Comparison of ENCODE assay signal across 1 cellular context in genomic region chr9:125214186-125214585, GRCh38.
TF ChIP-seq lines count a peak whose summit lies in the region.

No MANE protein-coding gene starts in this region.

TF ChIP-seq in GM12878, 131 proteins besides CTCF, POLR2A, EP300 and RAD21:
- TF ChIP-seq ZNF207 (IDR thresholded peaks at IDR 0.05; ENCODE audit: borderline replicate concordance) (no peak), SREBF2 (IDR thresholded peaks at IDR 0.05; ENCODE audit: low read length) (no peak), SIX5 (IDR thresholded peaks at IDR 0.05; ENCODE audit: low read depth, low read length, severe bottlenecking) (no peak), IKZF2 (IDR thresholded peaks at IDR 0.05) (no peak), KAT2A (conservative IDR thresholded peaks at IDR 0.05; ENCODE audit: control insufficient read depth, low read depth, low read length) (no peak), PRDM15 (CRISPR knock-in tag; IDR thresholded peaks at IDR 0.05) (no peak), EZH2 (IDR thresholded peaks at IDR 0.05; ENCODE audit: borderline replicate concordance, control insufficient read depth, low read depth, low read length) (no peak), HDAC2 (IDR thresholded peaks at IDR 0.05) (no peak), SMARCA5 (IDR thresholded peaks at IDR 0.05) (no peak), BCLAF1 (IDR thresholded peaks at IDR 0.05) (no peak), RUNX3 (IDR thresholded peaks at IDR 0.05; ENCODE audit: low read length) (no peak)
